ENCODE assay signal across 1 cellular context in genomic region chr12:104742551-104742961, GRCh38.
TF ChIP-seq lines count a peak whose summit lies in the region.

No MANE protein-coding gene starts in this region.

TF ChIP-seq in GM12878, 131 proteins besides CTCF, POLR2A, EP300 and RAD21 (continued from another document):
- no peak for TF ChIP-seq IRF3 (IDR thresholded peaks at IDR 0.05)
- TF ChIP-seq PRDM15 (CRISPR knock-in tag; IDR thresholded peaks at IDR 0.05): no peak
